19 cellular contexts compared by ENCODE assay signal in the genomic region with DNA sequence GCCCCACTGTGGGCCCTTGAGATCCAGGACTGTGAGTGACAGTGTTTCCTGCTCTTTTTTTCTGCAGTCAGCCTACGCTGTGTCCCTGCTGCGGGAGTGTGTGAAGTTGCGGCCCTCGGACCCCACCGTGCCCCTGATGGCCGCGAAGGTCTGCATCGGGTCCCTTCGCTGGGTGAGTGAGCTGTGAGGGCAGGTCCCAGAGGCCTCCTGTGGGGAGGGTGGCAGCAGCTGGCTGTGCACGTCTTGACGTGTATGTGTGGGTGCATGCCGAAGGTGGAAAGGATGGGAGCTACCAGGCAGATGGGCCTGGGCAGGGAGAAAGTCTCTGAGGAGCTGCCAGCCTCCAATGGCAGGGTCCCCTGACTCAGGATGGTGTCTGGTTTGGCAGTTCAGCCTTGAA.
DNase-seq lines count a peak whose midpoint lies in the region; ATAC-seq and TF ChIP-seq lines count a peak whose summit lies in the region.
"Had no signal": no experiment of that assay in that cellular context is flagged by ENCODE, and none has a peak within 500 bp of the region (broad histone marks: within the 10 kb centered on the region; RNA-seq: fewer than 3 reads in every experiment).

No MANE protein-coding gene starts in this region.

- TF ChIP-seq CTCF in HEK293 (tag by site-specific recombination; IDR thresholded peaks at IDR 0.05) (no peak), gastrocnemius medialis (IDR thresholded peaks at IDR 0.05 in 4 of 5, conservative IDR thresholded peaks at IDR 0.05 in 1 of 5) (no peak), spleen (IDR thresholded peaks at IDR 0.05 in 8 of 11, conservative IDR thresholded peaks at IDR 0.05 in 3 of 11) (no peak)

- H3K36me3 ChIP-seq in BLaER1 (peaks cover 100% of the 10 kb centered on the region), HEK293 (ENCODE audit: control insufficient read depth in 2 of 2, insufficient read depth in 1 of 2, low read length in 2 of 2) (peaks cover 0 to 24% of the 10 kb centered on the region in 2 experiments; a peak in 1 of 3 replicates), rectal smooth muscle tissue (ENCODE audit: control insufficient read depth, insufficient read depth, low read length) (peaks cover 18% of the 10 kb centered on the region), gastrocnemius medialis (no peaks in the 10 kb centered on the region), spleen (peaks cover 0 to 100% (median 54%) of the 10 kb centered on the region in 6 donors)

- H3K27me3 ChIP-seq in BLaER1 (no peaks in the 10 kb centered on the region), rectal smooth muscle tissue (ENCODE audit: control insufficient read depth, insufficient read depth, low read length) (no peaks in the 10 kb centered on the region), gastrocnemius medialis (no peaks in the 10 kb centered on the region), spleen (replicated peaks in 1 of 7) (no peaks in the 10 kb centered on the region)

- H3K4me3 ChIP-seq in BLaER1, result no peak overlapping the region
- H3K4me3 ChIP-seq in HEK293 (ENCODE audit: low read depth, low read length), result no peak overlapping the region
- H3K4me3 ChIP-seq in rectal smooth muscle tissue (ENCODE audit: low read length), result no peak overlapping the region
- no peak overlapping the region for H3K4me3 ChIP-seq in gastrocnemius medialis
- H3K4me3 ChIP-seq in spleen, result no peak overlapping the region
- H3K4me3 ChIP-seq: K562 had no signal

- H3K4me2 ChIP-seq in BLaER1, result no peak overlapping the region

- H3K9ac ChIP-seq in BLaER1 (no peak overlapping the region), rectal smooth muscle tissue (ENCODE audit: low read length) (no peak overlapping the region)

- H3K9me3 ChIP-seq in BLaER1 (no peaks in the 10 kb centered on the region), HEK293 (ENCODE audit: control insufficient read depth, insufficient read depth, low read depth, low read length) (no peaks in the 10 kb centered on the region), gastrocnemius medialis (no peaks in the 10 kb centered on the region), spleen (no peaks in the 10 kb centered on the region)

- intact Hi-C loops in gastrocnemius medialis (cut with DNase I; ENCODE audit: low total_unique reads) (loop anchor here (10.0 kb wide), 1 partner anchor 294 kb away; no protein-coding TSS in a partner anchor), spleen (cut with DNase I; ENCODE audit: low total_unique reads) (no loop called here)

- 90 to 97% (median 95%) methylated on average over 11 to 12 of the region's 12 CpGs for WGBS in spleen, 5 donors

- ATAC-seq in gastrocnemius medialis (no peak), HG03025 (IDR thresholded peaks at IDR 0.05; ENCODE audit: low FRiP score, unreplicated experiment) (no peak)
- ATAC-seq: HCT116, K562 had no signal

- H4K20me1 ChIP-seq in BLaER1, result peaks cover 100% of the 10 kb centered on the region

- H3K27ac ChIP-seq in BLaER1 (0 out of 2 replicates have a peak overlapping the region, but pooled peaks have one; percentile 9), HEK293 (ENCODE audit: extremely low read depth, low read depth, low read length) (no peak overlapping the region), cingulate gyrus (ENCODE audit: low read depth, low read length) (peak overlapping the region; percentile 12), rectal smooth muscle tissue (ENCODE audit: low read depth, low read length) (peak overlapping the region; percentile 98), gastrocnemius medialis (no peak overlapping the region), spleen (no peak overlapping the region)

- H3K4me1 ChIP-seq in BLaER1, result peaks cover 15% of the 10 kb centered on the region
- no peaks in the 10 kb centered on the region; the same call in 1 of the 2 replicates for H3K4me1 ChIP-seq in HEK293 (ENCODE audit: control insufficient read depth, insufficient read depth, low read length)
- H3K4me1 ChIP-seq in rectal smooth muscle tissue (ENCODE audit: control insufficient read depth, insufficient read depth, low read length), result peaks cover 87% of the 10 kb centered on the region
- H3K4me1 ChIP-seq in gastrocnemius medialis, result peaks cover 53 to 56% of the 10 kb centered on the region in 2 donors
- H3K4me1 ChIP-seq in spleen, result peaks cover 3 to 45% (median 24%) of the 10 kb centered on the region in 6 donors

- in situ Hi-C loops in gastrocnemius medialis (cut with MboI; ENCODE audit: low sequenced_read_pairs in 4 of 4), result loop anchor here in 1 of 4 donors (25.0 kb wide), 1 partner anchor 151 kb away; a partner anchor contains a TSS

- DNase-seq in gastrocnemius medialis (no peak), spleen (no peak), HCEC 1CT (no peak)
- DNase-seq: AML-193; CD4-positive, alpha-beta T cell; NCI-H146; NCI-H2081 treated with DMSO at 0.1 percent for 48 hours; NCI-H226; NCI-H526; NK-92 treated with Interleukin-12 subunit alpha and Interleukin-12 subunit beta, amount 100 ng/mL, for 24 hours; OCI-M1; RPMI8226 had no signal

- CTCF ChIA-PET in HEK293 (lab: Yijun Ruan, JAX), result interaction anchor here (0.6 to 0.7 kb wide), 2 partner anchors 160 to 234 kb away, joined by 3 to 4 read pairs; no protein-coding TSS in a partner anchor

- no peak for TF ChIP-seq POLR2A in gastrocnemius medialis (IDR thresholded peaks at IDR 0.05)
- TF ChIP-seq POLR2A in spleen (IDR thresholded peaks at IDR 0.05), result no peak

- POLR2A ChIA-PET in HEK293 (lab: Yijun Ruan, JAX), result no interaction called here

TF ChIP-seq in HEK293, 187 proteins besides CTCF, POLR2A, EP300 and RAD21:
- no peak for TF ChIP-seq ZNF157 (tag by site-specific recombination; IDR thresholded peaks at IDR 0.05)
- TF ChIP-seq ZNF324 (tag by site-specific recombination; IDR thresholded peaks at IDR 0.05), result no peak
- no peak for TF ChIP-seq GLI2 (tag by site-specific recombination; IDR thresholded peaks at IDR 0.05; ENCODE audit: borderline replicate concordance, low read depth)
- peak; percentile 23; the same call in 1 of the 2 replicates for TF ChIP-seq ZFHX2 (tag by site-specific recombination; conservative IDR thresholded peaks at IDR 0.05)
- TF ChIP-seq KLF16 (tag by site-specific recombination; IDR thresholded peaks at IDR 0.05), result no peak
- no peak for TF ChIP-seq ZNF76 (tag by site-specific recombination; IDR thresholded peaks at IDR 0.05; ENCODE audit: borderline replicate concordance, low read depth)
- no peak for TF ChIP-seq ZNF19 (tag by site-specific recombination; IDR thresholded peaks at IDR 0.05; ENCODE audit: low read depth)
- TF ChIP-seq ZNF112 (tag by site-specific recombination; IDR thresholded peaks at IDR 0.05), result no peak
- TF ChIP-seq ZNF433 (tag by site-specific recombination; IDR thresholded peaks at IDR 0.05; ENCODE audit: low read depth), result no peak
- TF ChIP-seq, protein P1, sequence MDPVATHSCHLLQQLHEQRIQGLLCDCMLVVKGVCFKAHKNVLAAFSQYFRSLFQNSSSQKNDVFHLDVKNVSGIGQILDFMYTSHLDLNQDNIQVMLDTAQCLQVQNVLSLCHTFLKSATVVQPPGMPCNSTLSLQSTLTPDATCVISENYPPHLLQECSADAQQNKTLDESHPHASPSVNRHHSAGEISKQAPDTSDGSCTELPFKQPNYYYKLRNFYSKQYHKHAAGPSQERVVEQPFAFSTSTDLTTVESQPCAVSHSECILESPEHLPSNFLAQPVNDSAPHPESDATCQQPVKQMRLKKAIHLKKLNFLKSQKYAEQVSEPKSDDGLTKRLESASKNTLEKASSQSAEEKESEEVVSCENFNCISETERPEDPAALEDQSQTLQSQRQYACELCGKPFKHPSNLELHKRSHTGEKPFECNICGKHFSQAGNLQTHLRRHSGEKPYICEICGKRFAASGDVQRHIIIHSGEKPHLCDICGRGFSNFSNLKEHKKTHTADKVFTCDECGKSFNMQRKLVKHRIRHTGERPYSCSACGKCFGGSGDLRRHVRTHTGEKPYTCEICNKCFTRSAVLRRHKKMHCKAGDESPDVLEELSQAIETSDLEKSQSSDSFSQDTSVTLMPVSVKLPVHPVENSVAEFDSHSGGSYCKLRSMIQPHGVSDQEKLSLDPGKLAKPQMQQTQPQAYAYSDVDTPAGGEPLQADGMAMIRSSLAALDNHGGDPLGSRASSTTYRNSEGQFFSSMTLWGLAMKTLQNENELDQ (tag by site-specific recombination; IDR thresholded peaks at IDR 0.05; ENCODE audit: low read depth), result no peak
- TF ChIP-seq EGR2 (tag by site-specific recombination; IDR thresholded peaks at IDR 0.05; ENCODE audit: low read depth), result peak; percentile 39; the same call in 1 of the 2 replicates
- TF ChIP-seq, protein P2, sequence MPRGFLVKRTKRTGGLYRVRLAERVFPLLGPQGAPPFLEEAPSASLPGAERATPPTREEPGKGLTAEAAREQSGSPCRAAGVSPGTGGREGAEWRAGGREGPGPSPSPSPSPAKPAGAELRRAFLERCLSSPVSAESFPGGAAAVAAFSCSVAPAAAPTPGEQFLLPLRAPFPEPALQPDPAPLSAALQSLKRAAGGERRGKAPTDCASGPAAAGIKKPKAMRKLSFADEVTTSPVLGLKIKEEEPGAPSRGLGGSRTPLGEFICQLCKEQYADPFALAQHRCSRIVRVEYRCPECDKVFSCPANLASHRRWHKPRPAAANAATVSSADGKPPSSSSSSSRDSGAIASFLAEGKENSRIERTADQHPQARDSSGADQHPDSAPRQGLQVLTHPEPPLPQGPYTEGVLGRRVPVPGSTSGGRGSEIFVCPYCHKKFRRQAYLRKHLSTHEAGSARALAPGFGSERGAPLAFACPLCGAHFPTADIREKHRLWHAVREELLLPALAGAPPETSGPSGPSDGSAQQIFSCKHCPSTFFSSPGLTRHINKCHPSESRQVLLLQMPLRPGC (tag by site-specific recombination; IDR thresholded peaks at IDR 0.05), result no peak

Comparison
In these comparisons a context has a peak if more than half of its experiments do, and no peak if none do; other contexts are left out.
1. H3K27ac ChIP-seq: peak in BLaER1 (single experiment), cingulate gyrus (single experiment) and rectal smooth muscle tissue (single experiment); none in HEK293 (single experiment), gastrocnemius medialis (0 of 4) and spleen (0 of 8).